8 cellular contexts compared by ENCODE assay signal in the genomic region with DNA sequence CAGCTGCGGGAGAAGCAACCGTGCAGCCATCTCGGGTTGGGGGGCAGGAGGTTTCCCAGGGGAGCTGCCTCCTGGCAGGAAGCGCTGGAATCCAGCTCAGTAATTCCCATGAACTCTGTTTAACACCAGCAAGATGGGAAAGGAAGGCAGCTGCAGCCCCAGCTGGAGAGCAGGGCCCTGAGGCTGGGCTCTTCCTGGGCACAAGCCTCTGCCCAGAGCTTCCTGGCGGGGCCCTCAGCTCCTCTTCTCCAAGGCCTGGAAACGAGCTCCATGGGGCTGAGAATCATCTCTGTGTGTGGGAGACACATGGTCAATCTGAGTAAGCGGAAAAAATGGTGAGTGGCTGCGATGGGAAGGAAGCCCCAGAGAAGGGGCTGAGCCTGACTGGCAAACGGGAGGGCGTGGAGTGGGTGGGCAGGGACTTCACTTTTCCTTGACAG. TPM values are rescaled to one million over a fixed set of nuclear protein-coding genes. Genes with fewer than 3 reads are reported as not detected.
DNase-seq lines count a peak whose midpoint lies in the region; ATAC-seq and TF ChIP-seq lines count a peak whose summit lies in the region.

No MANE protein-coding gene starts in this region.

- ATAC-seq in PC-3 (no peak), HG03439 (IDR thresholded peaks at IDR 0.05; ENCODE audit: unreplicated experiment) (no peak), HG02763 (IDR thresholded peaks at IDR 0.05; ENCODE audit: unreplicated experiment) (no peak)

- intact Hi-C loops in PC-3 (cut with micrococcal nuclease) (no loop called here), spleen (cut with DNase I; ENCODE audit: low total_unique reads) (no loop called here)

- H3K4me3 ChIP-seq in GM06990 (replicated peaks; ENCODE audit: low read depth, low read length), result peak overlapping the region; percentile 53
- no peak overlapping the region for H3K4me3 ChIP-seq in PC-3 (ENCODE audit: low read length)
- H3K4me3 ChIP-seq in brain microvascular endothelial cell (ENCODE audit: low read depth, low read length), result no peak overlapping the region
- peak overlapping the region in 1 of 8 donors; percentile 47 for H3K4me3 ChIP-seq in spleen

- no peaks in the 10 kb centered on the region for H3K9me3 ChIP-seq in PC-3 (ENCODE audit: low read length)
- H3K9me3 ChIP-seq in spleen, result no peaks in the 10 kb centered on the region

- H3K79me2 ChIP-seq in PC-3 (ENCODE audit: low read length), result peaks cover 18% of the 10 kb centered on the region

- 0 out of 2 replicates have a peak overlapping the region, but pooled peaks have one; percentile 14 for H3K4me2 ChIP-seq in PC-3 (ENCODE audit: low read length)

- TF ChIP-seq POLR2A in spleen (IDR thresholded peaks at IDR 0.05), result no peak

- H4K20me1 ChIP-seq in PC-3 (ENCODE audit: low read length), result peaks cover 7% of the 10 kb centered on the region; the same call in 1 of the 2 replicates

- H3K4me1 ChIP-seq in PC-3 (ENCODE audit: insufficient read depth, low read length), result peaks cover 64% of the 10 kb centered on the region
- H3K4me1 ChIP-seq in spleen, result peaks cover 0 to 64% (median 22%) of the 10 kb centered on the region in 6 donors

- CTCF ChIA-PET in PC-3 (lab: Charles Lee), result no interaction called here

- no TSS peak for BruUV-seq in PC-3 (replicated peaks; lab: Mats Ljungman, UMichigan)

- no peaks in the 10 kb centered on the region for H3K27me3 ChIP-seq in GM06990 (replicated peaks; ENCODE audit: control insufficient read depth, insufficient read depth, low read length)
- no peaks in the 10 kb centered on the region for H3K27me3 ChIP-seq in PC-3 (ENCODE audit: low read length)
- H3K27me3 ChIP-seq in brain microvascular endothelial cell (replicated peaks), result no peaks in the 10 kb centered on the region
- H3K27me3 ChIP-seq in spleen (replicated peaks in 1 of 7), result no peaks in the 10 kb centered on the region

- 49 to 72% (median 63%) methylated on average over 10 of the region's 10 CpGs for WGBS in spleen, 5 donors

- DNase-seq in GM06990 (ENCODE audit: extremely low read depth, insufficient read length), result no peak
- no peak for DNase-seq in PC-3
- peak; percentile 52 for DNase-seq in brain microvascular endothelial cell
- peak; percentile 72 for DNase-seq in spleen
- DNase-seq in HuH-7.5 (ENCODE audit: low spot score), result no peak
- DNase-seq in NCI-H345 treated with DMSO at 0.1 percent for 48 hours (lab: John Stamatoyannopoulos, UW; ENCODE audit: unreplicated experiment), result no peak

- H3K9me2 ChIP-seq in PC-3 (replicated peaks; ENCODE audit: low read length), result no peaks in the 10 kb centered on the region

- no peaks in the 10 kb centered on the region for H3F3A ChIP-seq in PC-3 (ENCODE audit: low read length, unreplicated experiment)

- H3K27ac ChIP-seq in PC-3 (ENCODE audit: low read length), result peak overlapping the region; percentile 41
- peak overlapping the region; percentile 97 for H3K27ac ChIP-seq in brain microvascular endothelial cell
- H3K27ac ChIP-seq in spleen, result peak overlapping the region in 7 of 8 donors; percentile 20 to 81 (median 66)

- H3K9ac ChIP-seq in PC-3 (ENCODE audit: low read length), result no peak overlapping the region

- H3K36me3 ChIP-seq in GM06990 (ENCODE audit: control insufficient read depth, insufficient read depth, low read length) (peaks cover 19% of the 10 kb centered on the region), PC-3 (ENCODE audit: low read depth, low read length) (peaks cover 16% of the 10 kb centered on the region), brain microvascular endothelial cell (replicated peaks) (peaks cover 19% of the 10 kb centered on the region), spleen (peaks cover 0 to 26% (median 21%) of the 10 kb centered on the region in 6 donors)

- POLR2A ChIA-PET in PC-3 (lab: Charles Lee; ENCODE audit: unreplicated experiment), result no interaction called here

- no peak for TF ChIP-seq CTCF in GM06990 (IDR thresholded peaks at IDR 0.05; ENCODE audit: insufficient read depth, low read length, poor library complexity, severe bottlenecking)
- no peak for TF ChIP-seq CTCF in PC-3 (conservative IDR thresholded peaks at IDR 0.05; ENCODE audit: low read depth, low read length)
- no peak for TF ChIP-seq CTCF in brain microvascular endothelial cell (IDR thresholded peaks at IDR 0.05; ENCODE audit: low read depth, low read length, missing control alignments)
- TF ChIP-seq CTCF in spleen (IDR thresholded peaks at IDR 0.05 in 8 of 11, conservative IDR thresholded peaks at IDR 0.05 in 3 of 11), result no peak

- in situ Hi-C loops in brain microvascular endothelial cell (cut with HindIII; ENCODE audit: low pct_ligation_motif_present, low sequenced_read_pairs), result no loop called here

- no peak overlapping the region for H2AFZ ChIP-seq in PC-3 (ENCODE audit: low read length)

RNA-seq across cellular contexts. Expression of a gene that starts 6.3 kb away (rescaled TPM):
- total RNA-seq in PC-3 (2014; rRNA removed) (91.9 and 116 TPM in 2 replicates), spleen (10 to 100 TPM; 20.3 to 45.0 (median 22.0) TPM)
- polyA plus RNA-seq in spleen, result 10 to 100 TPM; 59.3 to 77.3 (median 66.2) TPM

RNA-seq across cellular contexts. Expression of a gene that starts 7.9 kb away (rescaled TPM):
- total RNA-seq in PC-3 (2014; rRNA removed), result 104 and 144 TPM in 2 replicates
- 10 to 100 TPM; 18.2 to 38.4 (median 25.1) TPM for total RNA-seq in spleen
- 10 to 100 TPM; 36.7 to 74.2 (median 49.3) TPM for polyA plus RNA-seq in spleen

Comparison
In these comparisons a context has a peak if more than half of its experiments do, and no peak if none do; other contexts are left out.
1. DNase-seq: peak in brain microvascular endothelial cell (single experiment) and spleen (single experiment); none in GM06990 (single experiment), PC-3 (single experiment), HuH-7.5 (single experiment) and NCI-H345 treated with DMSO at 0.1 percent for 48 hours (single experiment).
2. H3K27ac ChIP-seq: peak in every context shown above with its lines; median percentile 97 in brain microvascular endothelial cell; 66 in spleen; 41 in PC-3.